In genomic region chr14:89276424-89276975, GRCh38 we compare ENCODE assay signal across 8 cellular contexts.
A peak's percentile ranks its signal among the peaks of the same experiment; 100 is the strongest.
DNase-seq lines count a peak whose midpoint lies in the region; ATAC-seq and TF ChIP-seq lines count a peak whose summit lies in the region.

No MANE protein-coding gene starts in this region.

- H3K9me3 Mint-ChIP-seq in activated T-cell treated with anti-CD3 and anti-CD28 coated beads, Interleukin-2, amount 50 U/mL, for 72 hours = peaks cover 0 to 2% of the 10 kb centered on the region in 2 donors
- H3K9me3 Mint-ChIP-seq in nephron progenitor cell = no peaks in the 10 kb centered on the region

- no peaks in the 10 kb centered on the region for H3K27me3 Mint-ChIP-seq in activated T-cell treated with anti-CD3 and anti-CD28 coated beads, Interleukin-2, amount 50 U/mL, for 72 hours (ENCODE audit: low read depth)
- H3K27me3 Mint-ChIP-seq in nephron progenitor cell (ENCODE audit: low read depth, poor library complexity) = peaks cover 6% of the 10 kb centered on the region

- peaks cover 92% of the 10 kb centered on the region for H3K4me1 Mint-ChIP-seq in activated T-cell treated with anti-CD3 and anti-CD28 coated beads, Interleukin-2, amount 50 U/mL, for 72 hours (ENCODE audit: low read depth)
- H3K4me1 Mint-ChIP-seq in nephron progenitor cell = peaks cover 43% of the 10 kb centered on the region

- peak; percentile 47 for DNase-seq in DMS79 (lab: John Stamatoyannopoulos, UW)
- DNase-seq in activated T-cell treated with anti-CD3 and anti-CD28 coated beads, Interleukin-2, amount 50 U/mL, for 72 hours = peak; percentile 89 to 91
- DNase-seq in stimulated activated CD4-positive, alpha-beta T cell treated with anti-CD3 and anti-CD28 coated beads, Interleukin-15, amount 100 ng/mL, for 24 hours = peak; percentile 90
- DNase-seq in HT-29 (ENCODE audit: low spot score) = no peak
- DNase-seq in nephron progenitor cell = no peak
- no peak for DNase-seq in NCI-H128 (lab: John Stamatoyannopoulos, UW; ENCODE audit: unreplicated experiment)

- ATAC-seq in GM19467 (IDR thresholded peaks at IDR 0.05; ENCODE audit: unreplicated experiment) = peak; percentile 87
- peak; percentile 69 for ATAC-seq in HG03521 (IDR thresholded peaks at IDR 0.05; ENCODE audit: unreplicated experiment)
- ATAC-seq in activated T-cell treated with anti-CD3 and anti-CD28 coated beads, Interleukin-2, amount 50 U/mL, for 72 hours (replicated peaks in 1 of 2) = peak; percentile 98

- H3K4me3 Mint-ChIP-seq in activated T-cell treated with anti-CD3 and anti-CD28 coated beads, Interleukin-2, amount 50 U/mL, for 72 hours = peak overlapping the region; percentile 63 to 86
- no peak overlapping the region for H3K4me3 Mint-ChIP-seq in nephron progenitor cell

- peaks cover 1 to 20% of the 10 kb centered on the region in 2 donors for H3K36me3 Mint-ChIP-seq in activated T-cell treated with anti-CD3 and anti-CD28 coated beads, Interleukin-2, amount 50 U/mL, for 72 hours (ENCODE audit: insufficient read depth in 2 of 2)
- H3K36me3 Mint-ChIP-seq in nephron progenitor cell (ENCODE audit: low read depth) = peaks cover 21% of the 10 kb centered on the region

- H3K27ac Mint-ChIP-seq in activated T-cell treated with anti-CD3 and anti-CD28 coated beads, Interleukin-2, amount 50 U/mL, for 72 hours = peak overlapping the region; percentile 94
- H3K27ac Mint-ChIP-seq in nephron progenitor cell = no peak overlapping the region

- no peak for TF ChIP-seq CTCF in nephron progenitor cell (IDR thresholded peaks at IDR 0.05)

Comparison
In these comparisons a context has a peak if more than half of its experiments do, and no peak if none do; other contexts are left out.
1. DNase-seq: peak in DMS79 (single experiment), activated T-cell treated with anti-CD3 and anti-CD28 coated beads, Interleukin-2, amount 50 U/mL, for 72 hours (2 of 2) and stimulated activated CD4-positive, alpha-beta T cell treated with anti-CD3 and anti-CD28 coated beads, Interleukin-15, amount 100 ng/mL, for 24 hours (single experiment); none in HT-29 (single experiment), nephron progenitor cell (single experiment) and NCI-H128 (single experiment).
2. Peak in every context shown above with its lines, with median percentiles within 50 percentile points of each other: ATAC-seq.